Comparison of ENCODE assay signal across 7 cellular contexts in the genomic region with DNA sequence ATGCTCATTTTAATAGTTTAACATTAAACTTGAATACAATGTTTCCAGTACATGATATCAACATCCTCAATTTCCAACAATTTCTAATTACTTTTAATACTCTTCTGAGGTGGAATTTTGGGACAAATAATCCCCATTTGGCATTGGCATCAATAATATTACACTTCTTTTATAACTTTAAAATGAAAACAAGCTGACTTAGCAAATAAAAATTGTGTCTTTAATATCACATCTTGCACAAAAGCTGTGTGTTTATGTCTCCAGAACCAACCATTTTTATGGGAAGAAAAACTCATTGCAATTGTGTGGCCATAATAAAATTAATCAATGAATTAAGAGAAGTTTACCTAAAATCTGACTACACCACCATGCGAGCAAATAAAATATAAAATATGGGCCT.
"Had no signal": no experiment of that assay in that cellular context is flagged by ENCODE, and none has a peak within 500 bp of the region (broad histone marks: within the 10 kb centered on the region; RNA-seq: fewer than 3 reads in every experiment).

No MANE protein-coding gene starts in this region.

- H3K4me1 ChIP-seq: HAP-1 had no signal

- H3K27ac ChIP-seq: HL-60 had no signal

- ATAC-seq: GM23338, HCT116 had no signal

- H2AFZ ChIP-seq: GM23338 had no signal

- H3K4me3 ChIP-seq: GM23338, HAP-1 had no signal

- H3K36me3 ChIP-seq: HAP-1 had no signal

- H3K9me3 ChIP-seq: HAP-1 had no signal

- H3K4me2 ChIP-seq: GM23338 had no signal

- DNase-seq: H7, HFFc6, KG1 had no signal
